ENCODE assay signal across 8 cellular contexts in the genomic region with DNA sequence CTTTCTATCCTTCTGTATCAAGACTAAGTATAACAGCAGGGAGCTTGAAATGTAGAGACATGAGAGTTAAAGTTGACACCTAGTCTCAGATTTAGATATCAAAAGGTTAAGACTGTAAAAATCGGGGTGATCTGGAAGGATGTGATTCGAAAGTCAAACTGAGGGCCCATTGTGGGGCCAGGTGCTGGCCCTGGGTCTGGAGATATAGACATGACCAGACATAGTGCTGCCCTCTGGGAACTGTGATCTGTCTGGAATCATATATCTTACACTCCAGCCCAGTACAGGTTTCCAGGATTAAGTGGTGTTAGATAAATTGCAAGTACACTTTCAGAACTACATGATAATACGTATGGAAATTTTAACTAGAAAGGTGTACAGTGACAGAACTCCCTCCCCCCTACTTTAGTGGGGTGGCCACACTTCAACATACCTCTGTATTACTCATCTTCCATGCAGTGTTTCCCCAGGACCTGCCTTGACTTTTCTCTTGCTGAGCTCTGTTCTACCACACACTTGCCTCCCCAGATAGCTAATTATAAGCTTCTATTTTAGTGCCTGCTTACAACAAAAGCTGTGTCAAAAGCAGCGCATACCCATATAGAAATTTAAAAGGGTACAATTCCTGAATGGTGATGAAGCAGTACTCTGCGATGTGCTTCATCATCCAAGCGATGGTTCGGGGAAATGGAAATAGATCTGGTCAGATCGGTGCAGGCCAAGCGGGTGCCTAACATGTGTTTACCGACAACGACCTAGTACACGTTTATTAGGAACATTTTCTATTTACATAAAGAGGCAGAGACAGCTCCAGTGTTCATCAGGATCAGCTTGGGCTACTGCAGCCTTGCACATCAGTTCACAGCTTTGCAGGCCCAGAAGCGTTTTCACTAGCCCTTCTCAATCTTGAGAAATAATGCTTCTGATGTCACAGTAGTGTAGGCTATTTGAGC.
DNase-seq lines count a peak whose midpoint lies in the region; ATAC-seq and TF ChIP-seq lines count a peak whose summit lies in the region.

No MANE protein-coding gene starts in this region.

- H3K9ac ChIP-seq in OCI-LY1 (ENCODE audit: low read length) = peak overlapping the region; percentile 38

- ATAC-seq in GM18498 (IDR thresholded peaks at IDR 0.05; ENCODE audit: unreplicated experiment) (peak; percentile 56), GM21423 (IDR thresholded peaks at IDR 0.05; ENCODE audit: unreplicated experiment) (peak; percentile 42), memory B cell (ENCODE audit: low read depth) (no peak), GM19324 (IDR thresholded peaks at IDR 0.05; ENCODE audit: low FRiP score, unreplicated experiment) (no peak), upper lobe of left lung (ENCODE audit: low FRiP score in 2 of 2) (no peak)

- H3K4me3 ChIP-seq in OCI-LY1 (ENCODE audit: low read depth, low read length, poor library complexity, severe bottlenecking) (peak overlapping the region; percentile 14), upper lobe of left lung (no peak overlapping the region)

- TF ChIP-seq CTCF in OCI-LY1 (IDR thresholded peaks at IDR 0.05; ENCODE audit: low read length) (no peak), upper lobe of left lung (IDR thresholded peaks at IDR 0.05) (no peak)

- H3K27me3 Mint-ChIP-seq in memory B cell = no peaks in the 10 kb centered on the region

- no peaks in the 10 kb centered on the region for H3K9me3 Mint-ChIP-seq in memory B cell

- no peaks in the 10 kb centered on the region for H4K20me1 ChIP-seq in OCI-LY1 (ENCODE audit: insufficient read depth, low read length)

- DNase-seq in memory B cell (ENCODE audit: low spot score in 2 of 2) = peak in 1 of 2 donors; percentile 17
- DNase-seq in upper lobe of left lung = no peak
- DNase-seq in LoVo (ENCODE audit: low spot score) = no peak
- no peak for DNase-seq in COR-L47 (lab: John Stamatoyannopoulos, UW)

- peaks cover under 1% of the 10 kb centered on the region for H3K36me3 Mint-ChIP-seq in memory B cell

- H3K4me1 ChIP-seq in OCI-LY1 (ENCODE audit: insufficient read depth, low read length, severe bottlenecking) (peaks cover 67% of the 10 kb centered on the region), upper lobe of left lung (peaks cover 0 to 12% (median 5%) of the 10 kb centered on the region in 4 donors)

- H2AFZ ChIP-seq in OCI-LY1 (ENCODE audit: low read length) = peak overlapping the region; percentile 86

- H3K9me3 ChIP-seq in OCI-LY1 (ENCODE audit: low read length) (no peaks in the 10 kb centered on the region), upper lobe of left lung (no peaks in the 10 kb centered on the region)

- H3K79me2 ChIP-seq in OCI-LY1 (ENCODE audit: insufficient read depth, low read length) = no peaks in the 10 kb centered on the region

- TF ChIP-seq POLR2A in upper lobe of left lung (IDR thresholded peaks at IDR 0.05) = no peak

- H3K4me3 Mint-ChIP-seq in memory B cell = peak overlapping the region; percentile 31

- H3K36me3 ChIP-seq in OCI-LY1 (ENCODE audit: insufficient read depth, low read length) (no peaks in the 10 kb centered on the region), upper lobe of left lung (no peaks in the 10 kb centered on the region)

- H3K27ac Mint-ChIP-seq in memory B cell = peak overlapping the region; percentile 90

- H3K4me2 ChIP-seq in OCI-LY1 (ENCODE audit: low read length) = peak overlapping the region; percentile 56

- H3K27me3 ChIP-seq in OCI-LY1 (ENCODE audit: insufficient read depth, low read length) (no peaks in the 10 kb centered on the region), upper lobe of left lung (no peaks in the 10 kb centered on the region)

- no peaks in the 10 kb centered on the region for H3K9me2 ChIP-seq in OCI-LY1 (ENCODE audit: low read depth, low read length)

- peak overlapping the region; percentile 90 for H3K27ac ChIP-seq in OCI-LY1 (ENCODE audit: low read depth, low read length, poor library complexity, severe bottlenecking)
- H3K27ac ChIP-seq in upper lobe of left lung = peak overlapping the region in 2 of 4 donors; percentile 18 to 56

- TF ChIP-seq EP300 in upper lobe of left lung (IDR thresholded peaks at IDR 0.05) = no peak

- H3F3A ChIP-seq in OCI-LY1 (ENCODE audit: insufficient read depth, low read length) = peaks cover 5% of the 10 kb centered on the region; the same call in 1 of the 2 replicates

- H3K4me1 Mint-ChIP-seq in memory B cell = peaks cover 61% of the 10 kb centered on the region

- 93 to 96% methylated on average over 13 of the region's 13 CpGs for WGBS in upper lobe of left lung, 2 donors

Comparison
In these comparisons a context has a peak if more than half of its experiments do, and no peak if none do; other contexts are left out.
1. ATAC-seq: peak in GM18498 (single experiment) and GM21423 (single experiment); none in memory B cell (single experiment), GM19324 (single experiment) and upper lobe of left lung (0 of 2).